In genomic region chr6:44128020-44128917, GRCh38 we compare ENCODE assay signal across 8 cellular contexts. TPM values are rescaled to one million over a fixed set of nuclear protein-coding genes. Genes with fewer than 3 reads are reported as not detected.
DNase-seq lines count a peak whose midpoint lies in the region; ATAC-seq lines count a peak whose summit lies in the region.

No MANE protein-coding gene starts in this region.

- peak overlapping the region; percentile 67 for H3K4me3 ChIP-seq in SJCRH30

- H3K27me3 Mint-ChIP-seq in stimulated activated naive B cell treated with anti-CD40 and anti-IgM and Interleukin-4, amounts not matched to agents 10 μg/mL and 1 μg/mL and 100 μg/mL, for 72 hours = no peaks in the 10 kb centered on the region

- no peaks in the 10 kb centered on the region for H3K9me3 Mint-ChIP-seq in stimulated activated naive B cell treated with anti-CD40 and anti-IgM and Interleukin-4, amounts not matched to agents 10 μg/mL and 1 μg/mL and 100 μg/mL, for 72 hours

- peaks cover 11% of the 10 kb centered on the region for H3K4me1 ChIP-seq in SJCRH30

- peaks cover 5 to 17% of the 10 kb centered on the region in 2 donors for H3K36me3 Mint-ChIP-seq in stimulated activated naive B cell treated with anti-CD40 and anti-IgM and Interleukin-4, amounts not matched to agents 10 μg/mL and 1 μg/mL and 100 μg/mL, for 72 hours

- peak; percentile 28 for ATAC-seq in GM21423 (IDR thresholded peaks at IDR 0.05; ENCODE audit: unreplicated experiment)
- peak; percentile 43 for ATAC-seq in left lobe of liver
- peak; percentile 31 to 36 for ATAC-seq in stimulated activated naive B cell treated with anti-CD40 and anti-IgM and Interleukin-4, amounts not matched to agents 10 μg/mL and 1 μg/mL and 100 μg/mL, for 72 hours (replicated peaks)

- no peak overlapping the region for H3K27ac ChIP-seq in SJCRH30
- H3K27ac ChIP-seq in cingulate gyrus (ENCODE audit: low read depth, low read length) = peak overlapping the region; percentile 65

- H3K36me3 ChIP-seq in SJCRH30 = no peaks in the 10 kb centered on the region; the same call in 1 of the 2 replicates

- H3K4me3 Mint-ChIP-seq in stimulated activated naive B cell treated with anti-CD40 and anti-IgM and Interleukin-4, amounts not matched to agents 10 μg/mL and 1 μg/mL and 100 μg/mL, for 72 hours = peak overlapping the region; percentile 88 to 100

- H3K9me3 ChIP-seq in SJCRH30 (replicated peaks) = no peaks in the 10 kb centered on the region

- H3K27me3 ChIP-seq in SJCRH30 = no peaks in the 10 kb centered on the region

- DNase-seq in CD1c-positive myeloid dendritic cell (ENCODE audit: extremely low spot score) (peak; percentile 35), SJCRH30 (peak; percentile 44 to 50), left lobe of liver (ENCODE audit: low spot score) (peak; percentile 58), hippocampal formation (lab: John Stamatoyannopoulos, UW) (no peak), SIG-M5 (lab: John Stamatoyannopoulos, UW) (no peak)
- no peak for DNase-seq in stimulated activated naive B cell treated with anti-CD40 and anti-IgM and Interleukin-4, amounts not matched to agents 10 μg/mL and 1 μg/mL and 100 μg/mL, for 72 hours

- H3K4me1 Mint-ChIP-seq in stimulated activated naive B cell treated with anti-CD40 and anti-IgM and Interleukin-4, amounts not matched to agents 10 μg/mL and 1 μg/mL and 100 μg/mL, for 72 hours = peaks cover 37 to 62% of the 10 kb centered on the region in 2 donors

- H3K27ac Mint-ChIP-seq in stimulated activated naive B cell treated with anti-CD40 and anti-IgM and Interleukin-4, amounts not matched to agents 10 μg/mL and 1 μg/mL and 100 μg/mL, for 72 hours = peak overlapping the region; percentile 97

RNA-seq across cellular contexts. Expression of gene TMEM63B, which starts 0.9 kb away (rescaled TPM):
- total RNA-seq in SJCRH30 (2014; rRNA removed; shearing (Covaris generic)) = 11.5 TPM in 2 replicates
- 38.0 TPM for total RNA-seq in left lobe of liver

RNA-seq across cellular contexts. Expression of gene MRPL14, which starts 1.0 kb away (rescaled TPM):
- total RNA-seq in SJCRH30 (2014; rRNA removed; shearing (Covaris generic)) = 58.8 and 73.0 TPM in 2 replicates
- total RNA-seq in left lobe of liver = 35.3 TPM

RNA-seq across cellular contexts. Expression of gene CAPN11, which starts 30.4 kb away (rescaled TPM):
- 0.20 and 0.97 TPM in 2 replicates for total RNA-seq in SJCRH30 (2014; rRNA removed; shearing (Covaris generic))
- 0.18 TPM for total RNA-seq in left lobe of liver

Comparison
In these comparisons a context has a peak if more than half of its experiments do, and no peak if none do; other contexts are left out.
1. DNase-seq: peak in CD1c-positive myeloid dendritic cell (single experiment), SJCRH30 (2 of 2) and left lobe of liver (single experiment); none in stimulated activated naive B cell treated with anti-CD40 and anti-IgM and Interleukin-4, amounts not matched to agents 10 μg/mL and 1 μg/mL and 100 μg/mL, for 72 hours (single experiment), hippocampal formation (0 of 2) and SIG-M5 (single experiment).
2. Peak in every context shown above with its lines, with median percentiles within 50 percentile points of each other: ATAC-seq.